Comparison of ENCODE assay signal across 8 cellular contexts in genomic region chr3:177679568-177680441, GRCh38.
DNase-seq lines count a peak whose midpoint lies in the region; ATAC-seq and TF ChIP-seq lines count a peak whose summit lies in the region.

No MANE protein-coding gene starts in this region.

- intact Hi-C loops in activated T-helper 2 cell treated with anti-CD3 and anti-CD28 coated beads, Interferon-gamma antibody, Interleukin-2, Interleukin-4, amounts not matched to agents 10 μg/mL and 5 μg/mL and 100 μg/mL, durations not matched to agents 14 hours and 24 hours and 36 hours (cut with micrococcal nuclease): loop anchor here (1.0 to 10.0 kb wide), 4 partner anchors 107 to 625 kb away; no protein-coding TSS in a partner anchor

- ATAC-seq in GM18870 (IDR thresholded peaks at IDR 0.05; ENCODE audit: unreplicated experiment) (peak; percentile 67), HG03108 (IDR thresholded peaks at IDR 0.05; ENCODE audit: unreplicated experiment) (peak; percentile 58)

- H3K4me3 Mint-ChIP-seq in activated T-helper 2 cell treated with anti-CD3 and anti-CD28 coated beads, Interferon-gamma antibody, Interleukin-2, Interleukin-4, amounts not matched to agents 10 μg/mL and 5 μg/mL and 100 μg/mL, durations not matched to agents 14 hours and 24 hours and 36 hours (ENCODE audit: low read depth): no peak overlapping the region
- H3K4me3 Mint-ChIP-seq in nephron progenitor cell: no peak overlapping the region

- TF ChIP-seq CTCF in nephron progenitor cell (IDR thresholded peaks at IDR 0.05): no peak

- DNase-seq in activated T-helper 2 cell treated with anti-CD3 and anti-CD28 coated beads, Interferon-gamma antibody, Interleukin-2, Interleukin-4, amounts not matched to agents 10 μg/mL and 5 μg/mL and 100 μg/mL, durations not matched to agents 14 hours and 24 hours and 36 hours (ENCODE audit: low spot score): peak; percentile 9
- DNase-seq in nephron progenitor cell (peak; percentile 21), HuH-7.5 (ENCODE audit: low spot score) (no peak), GOT3 (lab: John Stamatoyannopoulos, UW) (no peak), NOMO-1 (lab: John Stamatoyannopoulos, UW; ENCODE audit: unreplicated experiment in 2 of 2) (no peak), NCI-H1092 (lab: John Stamatoyannopoulos, UW) (no peak)

- H3K9me3 Mint-ChIP-seq in activated T-helper 2 cell treated with anti-CD3 and anti-CD28 coated beads, Interferon-gamma antibody, Interleukin-2, Interleukin-4, amounts not matched to agents 10 μg/mL and 5 μg/mL and 100 μg/mL, durations not matched to agents 14 hours and 24 hours and 36 hours: no peaks in the 10 kb centered on the region
- H3K9me3 Mint-ChIP-seq in nephron progenitor cell: peaks cover 21% of the 10 kb centered on the region

- H3K27me3 Mint-ChIP-seq in activated T-helper 2 cell treated with anti-CD3 and anti-CD28 coated beads, Interferon-gamma antibody, Interleukin-2, Interleukin-4, amounts not matched to agents 10 μg/mL and 5 μg/mL and 100 μg/mL, durations not matched to agents 14 hours and 24 hours and 36 hours (ENCODE audit: low read depth): no peaks in the 10 kb centered on the region
- no peaks in the 10 kb centered on the region for H3K27me3 Mint-ChIP-seq in nephron progenitor cell (ENCODE audit: low read depth, poor library complexity)

- H3K27ac Mint-ChIP-seq in activated T-helper 2 cell treated with anti-CD3 and anti-CD28 coated beads, Interferon-gamma antibody, Interleukin-2, Interleukin-4, amounts not matched to agents 10 μg/mL and 5 μg/mL and 100 μg/mL, durations not matched to agents 14 hours and 24 hours and 36 hours: peak overlapping the region; percentile 24
- peak overlapping the region; percentile 96 for H3K27ac Mint-ChIP-seq in nephron progenitor cell

- peaks cover 22% of the 10 kb centered on the region for H3K4me1 Mint-ChIP-seq in activated T-helper 2 cell treated with anti-CD3 and anti-CD28 coated beads, Interferon-gamma antibody, Interleukin-2, Interleukin-4, amounts not matched to agents 10 μg/mL and 5 μg/mL and 100 μg/mL, durations not matched to agents 14 hours and 24 hours and 36 hours (ENCODE audit: low read depth)
- peaks cover 71% of the 10 kb centered on the region for H3K4me1 Mint-ChIP-seq in nephron progenitor cell

- no peaks in the 10 kb centered on the region for H3K36me3 Mint-ChIP-seq in activated T-helper 2 cell treated with anti-CD3 and anti-CD28 coated beads, Interferon-gamma antibody, Interleukin-2, Interleukin-4, amounts not matched to agents 10 μg/mL and 5 μg/mL and 100 μg/mL, durations not matched to agents 14 hours and 24 hours and 36 hours (ENCODE audit: low read depth)
- peaks cover 18% of the 10 kb centered on the region for H3K36me3 Mint-ChIP-seq in nephron progenitor cell (ENCODE audit: low read depth)

Comparison
In these comparisons a context has a peak if more than half of its experiments do, and no peak if none do; other contexts are left out.
1. DNase-seq: peak in activated T-helper 2 cell treated with anti-CD3 and anti-CD28 coated beads, Interferon-gamma antibody, Interleukin-2, Interleukin-4, amounts not matched to agents 10 μg/mL and 5 μg/mL and 100 μg/mL, durations not matched to agents 14 hours and 24 hours and 36 hours (single experiment) and nephron progenitor cell (single experiment); none in HuH-7.5 (single experiment), GOT3 (single experiment), NOMO-1 (0 of 2) and NCI-H1092 (single experiment).